Comparison of ENCODE assay signal across 8 cellular contexts in genomic region chr2:28398101-28398834, GRCh38. TPM values are rescaled to one million over a fixed set of nuclear protein-coding genes. Genes with fewer than 3 reads are reported as not detected.
DNase-seq lines count a peak whose midpoint lies in the region; ATAC-seq and TF ChIP-seq lines count a peak whose summit lies in the region.

No MANE protein-coding gene starts in this region.

- H3K36me3 ChIP-seq in CD8-positive, alpha-beta memory T cell (ENCODE audit: insufficient read depth, low read length): peaks cover 4% of the 10 kb centered on the region
- H3K36me3 ChIP-seq in fibroblast of lung (ENCODE audit: control insufficient read depth, insufficient read depth, low read length): peaks cover 6% of the 10 kb centered on the region
- H3K36me3 ChIP-seq in rectal smooth muscle tissue (ENCODE audit: control insufficient read depth, insufficient read depth, low read length): peaks cover 7% of the 10 kb centered on the region

- H3K4me1 Mint-ChIP-seq in CD8-positive, alpha-beta memory T cell: peaks cover 40 to 56% (median 50%) of the 10 kb centered on the region in 3 donors
- peaks cover 27% of the 10 kb centered on the region for H3K4me1 Mint-ChIP-seq in T-helper 17 cell

- H3K4me3 Mint-ChIP-seq in CD8-positive, alpha-beta memory T cell: peak overlapping the region in 3 of 7 donors; percentile 7 to 61 (median 59)
- peak overlapping the region; percentile 12 for H3K4me3 Mint-ChIP-seq in T-helper 17 cell

- no peaks in the 10 kb centered on the region for H3K9me3 ChIP-seq in CD8-positive, alpha-beta memory T cell (ENCODE audit: low read length)
- H3K9me3 ChIP-seq in T-helper 17 cell (ENCODE audit: control insufficient read depth, low read length, poor library complexity, severe bottlenecking) (no peaks in the 10 kb centered on the region), fibroblast of lung (ENCODE audit: control insufficient read depth, insufficient read depth, low read depth, low read length) (no peaks in the 10 kb centered on the region)

- CTCF ChIA-PET in CD8-positive, alpha-beta memory T cell (lab: Charles Lee): no interaction called here

- H3K9me3 Mint-ChIP-seq in CD8-positive, alpha-beta memory T cell: no peaks in the 10 kb centered on the region

- H2AFZ ChIP-seq in fibroblast of lung (ENCODE audit: low read length): no peak overlapping the region

- ATAC-seq in T-helper 17 cell (no peak), HG02588 (IDR thresholded peaks at IDR 0.05; ENCODE audit: unreplicated experiment) (no peak), HG02870 (IDR thresholded peaks at IDR 0.05; ENCODE audit: unreplicated experiment) (no peak)

- H3K36me3 Mint-ChIP-seq in CD8-positive, alpha-beta memory T cell: peaks cover 0 to 41% (median 0%) of the 10 kb centered on the region in 3 donors
- peaks cover 2% of the 10 kb centered on the region for H3K36me3 Mint-ChIP-seq in T-helper 17 cell (ENCODE audit: low read depth)

- H3K9ac ChIP-seq in fibroblast of lung (ENCODE audit: insufficient read depth, low read length) (no peak overlapping the region), rectal smooth muscle tissue (ENCODE audit: low read length) (peak overlapping the region; percentile 12)

- no peak for TF ChIP-seq CTCF in fibroblast of lung (conservative IDR thresholded peaks at IDR 0.05 in 1 of 2, IDR thresholded peaks at IDR 0.05 in 1 of 2; ENCODE audit: low read depth in 1 of 2, low read length in 2 of 2)

- POLR2A ChIA-PET in CD8-positive, alpha-beta memory T cell (lab: Charles Lee): no interaction called here

- H3K27ac ChIP-seq in CD8-positive, alpha-beta memory T cell (ENCODE audit: low read depth, low read length): no peak overlapping the region
- H3K27ac ChIP-seq in fibroblast of lung (ENCODE audit: insufficient read depth, low read length) (peak overlapping the region; percentile 98), rectal smooth muscle tissue (ENCODE audit: low read depth, low read length) (peak overlapping the region; percentile 98)

- peaks cover 3% of the 10 kb centered on the region for H4K20me1 ChIP-seq in fibroblast of lung (ENCODE audit: control insufficient read depth, extremely low read depth, insufficient read depth, low read length)

- H3K79me2 ChIP-seq in fibroblast of lung (ENCODE audit: control insufficient read depth, insufficient read depth, low read length): peaks cover 99% of the 10 kb centered on the region

- H3K4me1 ChIP-seq in CD8-positive, alpha-beta memory T cell (ENCODE audit: insufficient read depth, low read length): peaks cover 24% of the 10 kb centered on the region
- H3K4me1 ChIP-seq in fibroblast of lung (ENCODE audit: control insufficient read depth, extremely low read depth, insufficient read depth, low read length) (peaks cover 18% of the 10 kb centered on the region), rectal smooth muscle tissue (ENCODE audit: control insufficient read depth, insufficient read depth, low read length) (peaks cover 36% of the 10 kb centered on the region)

- peaks cover 0 to under 1% of the 10 kb centered on the region in 2 donors for H3K27me3 Mint-ChIP-seq in CD8-positive, alpha-beta memory T cell
- no peaks in the 10 kb centered on the region for H3K27me3 Mint-ChIP-seq in T-helper 17 cell

- no peak for DNase-seq in CD8-positive, alpha-beta memory T cell
- no peak for DNase-seq in T-helper 17 cell
- DNase-seq in fibroblast of lung (ENCODE audit: low read depth in 2 of 2): peak; percentile 55 to 69
- no peak for DNase-seq in NCI-H187 treated with DMSO at 0.1 percent for 48 hours (lab: John Stamatoyannopoulos, UW)
- no peak for DNase-seq in effector CD8-positive, alpha-beta T cell (lab: John Stamatoyannopoulos, UW)

- no peak overlapping the region for H3K4me3 ChIP-seq in CD8-positive, alpha-beta memory T cell (ENCODE audit: low read length)
- peak overlapping the region in 3 of 4 experiments; percentile 6 to 96 (median 58) for H3K4me3 ChIP-seq in fibroblast of lung (replicated peaks in 1 of 4; ENCODE audit: control extremely low read depth in 1 of 4, insufficient read depth in 1 of 4, low read depth in 3 of 4, low read length in 4 of 4)
- no peak overlapping the region for H3K4me3 ChIP-seq in rectal smooth muscle tissue (ENCODE audit: low read length)

- H3K4me2 ChIP-seq in fibroblast of lung (ENCODE audit: extremely low read depth, insufficient read depth, low read length): peak overlapping the region; percentile 72

- no peaks in the 10 kb centered on the region for H3K27me3 ChIP-seq in CD8-positive, alpha-beta memory T cell (ENCODE audit: insufficient read depth, low read length, poor library complexity, severe bottlenecking)
- H3K27me3 ChIP-seq in fibroblast of lung (ENCODE audit: control insufficient read depth, insufficient read depth, low read length) (no peaks in the 10 kb centered on the region), rectal smooth muscle tissue (ENCODE audit: control insufficient read depth, insufficient read depth, low read length) (no peaks in the 10 kb centered on the region)

- peak overlapping the region in 5 of 8 donors; percentile 5 to 96 (median 64) for H3K27ac Mint-ChIP-seq in CD8-positive, alpha-beta memory T cell
- peak overlapping the region; percentile 32 for H3K27ac Mint-ChIP-seq in T-helper 17 cell

RNA-seq across cellular contexts. Expression of gene FOSL2, which starts 5.6 kb away (rescaled TPM):
- 10 to 100 TPM; 46.2 to 47.3 TPM for total RNA-seq in CD8-positive, alpha-beta memory T cell
- 14.1 TPM for polyA plus RNA-seq in CD8-positive, alpha-beta memory T cell
- total RNA-seq in T-helper 17 cell (100 to 1,000 TPM; 114 to 153 TPM), fibroblast of lung (68.6 and 83.6 TPM in 2 replicates)
- 27.8 and 58.9 TPM in 2 replicates for polyA plus RNA-seq in fibroblast of lung
- 33.0 and 74.5 TPM in 2 replicates for polyA plus RNA-seq in fibroblast of lung (2012)
- polyA minus RNA-seq in fibroblast of lung (ENCODE audit: low replicate concordance): 110 and 268 TPM in 2 replicates

Comparison
In these comparisons a context has a peak if more than half of its experiments do, and no peak if none do; other contexts are left out.
1. DNase-seq: peak in fibroblast of lung (2 of 2); none in CD8-positive, alpha-beta memory T cell (0 of 5), T-helper 17 cell (0 of 3), NCI-H187 treated with DMSO at 0.1 percent for 48 hours (single experiment) and effector CD8-positive, alpha-beta T cell (single experiment).
2. H3K4me3 ChIP-seq: peak in fibroblast of lung (3 of 4); none in CD8-positive, alpha-beta memory T cell (single experiment) and rectal smooth muscle tissue (single experiment).